Comparison of ENCODE assay signal across 8 cellular contexts in the genomic region with DNA sequence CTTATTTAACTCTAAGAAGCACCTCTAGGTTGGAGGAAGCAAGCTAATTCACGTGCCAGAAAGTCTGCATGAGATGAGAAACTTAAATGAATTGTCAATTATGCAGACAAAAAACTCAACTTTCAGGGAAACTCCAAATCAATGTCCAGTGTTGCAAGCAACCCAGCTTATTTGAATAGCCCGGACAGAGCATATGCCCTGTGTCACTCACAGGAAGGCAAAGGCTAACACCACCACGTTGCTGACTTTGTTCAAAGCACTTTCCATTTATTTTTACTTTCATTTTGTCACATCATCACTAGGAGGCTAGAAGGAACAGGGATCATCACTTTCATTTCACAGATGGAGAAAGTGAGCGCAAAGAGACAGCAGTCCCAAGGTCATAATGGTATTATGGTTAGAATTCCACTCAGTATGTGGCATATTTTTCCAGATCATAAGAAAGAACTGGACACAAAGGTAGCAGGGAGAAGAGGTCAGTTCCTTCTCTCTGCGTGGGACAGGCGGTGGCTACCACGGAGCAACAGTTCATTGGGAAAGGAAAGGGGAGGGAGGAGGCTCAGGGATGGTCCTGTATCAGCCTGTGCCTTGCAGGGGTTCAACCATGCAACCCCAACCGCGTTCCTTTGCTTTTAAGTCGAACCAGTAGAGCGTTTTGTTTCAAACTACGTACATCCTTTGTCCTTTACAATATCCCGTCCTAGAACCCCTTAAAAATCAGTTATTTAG. TPM values are rescaled to one million over a fixed set of nuclear protein-coding genes. Genes with fewer than 3 reads are reported as not detected.
DNase-seq lines count a peak whose midpoint lies in the region; ATAC-seq, FAIRE-seq and TF ChIP-seq lines count a peak whose summit lies in the region.

No MANE protein-coding gene starts in this region.

- H3K27me3 Mint-ChIP-seq in WTC11 (ENCODE audit: low read depth): peaks cover 45% of the 10 kb centered on the region

- peak overlapping the region; percentile 89 for H3K4me3 Mint-ChIP-seq in WTC11

- no peaks in the 10 kb centered on the region for H3K9me3 Mint-ChIP-seq in WTC11

- DNase-seq in A549 (ENCODE audit: low read depth in 1 of 2, low spot score in 1 of 2) (peak; percentile 26 to 49), GM10248 (ENCODE audit: extremely low spot score) (peak; percentile 67), WTC11 (ENCODE audit: low spot score) (no peak), foreskin fibroblast (peak; percentile 50 to 73), neuronal stem cell (ENCODE audit: low spot score) (no peak), NCI-H748 (lab: John Stamatoyannopoulos, UW; ENCODE audit: unreplicated experiment) (no peak), NCI-H1092 (lab: John Stamatoyannopoulos, UW) (no peak)

- peak overlapping the region; percentile 85 for H2AFZ ChIP-seq in neuronal stem cell (ENCODE audit: low read length)

- H3K4me1 ChIP-seq in A549 (peaks cover 42% of the 10 kb centered on the region), neuronal stem cell (ENCODE audit: control insufficient read depth in 2 of 2, insufficient read depth in 1 of 2, low read depth in 1 of 2, low read length in 2 of 2) (peaks cover 24 to 35% of the 10 kb centered on the region in 2 donors)

- H2AK5ac ChIP-seq in neuronal stem cell (ENCODE audit: low read depth, low read length): no peak overlapping the region

- no peak for TF ChIP-seq EP300 in A549 (IDR thresholded peaks at IDR 0.05)

- H3K14ac ChIP-seq in neuronal stem cell (ENCODE audit: low read length): no peak overlapping the region

- H3K4me3 ChIP-seq in A549 (peak overlapping the region; percentile 81), foreskin fibroblast (ENCODE audit: low read depth in 1 of 2, low read length in 2 of 2) (peak overlapping the region; percentile 70 to 87), neuronal stem cell (ENCODE audit: low read length in 2 of 2) (peak overlapping the region; percentile 50 to 87)

- no peak overlapping the region for H2BK12ac ChIP-seq in neuronal stem cell (ENCODE audit: low read length)

- no peak for TF ChIP-seq RAD21 in A549 (conservative IDR thresholded peaks at IDR 0.05 in 1 of 2, IDR thresholded peaks at IDR 0.05 in 1 of 2)

- H4K8ac ChIP-seq in neuronal stem cell (ENCODE audit: low read depth, low read length): no peak overlapping the region

- H3K23ac ChIP-seq in neuronal stem cell (ENCODE audit: low read depth, low read length, poor library complexity): no peak overlapping the region

- peaks cover 61% of the 10 kb centered on the region for H3K4me1 Mint-ChIP-seq in WTC11

- no peak overlapping the region for H3K27ac Mint-ChIP-seq in WTC11

- TF ChIP-seq CTCF in A549 (IDR thresholded peaks at IDR 0.05) (no peak), GM10248 (IDR thresholded peaks at IDR 0.05; ENCODE audit: control extremely low read depth, extremely low read depth, low read depth, missing control alignments) (no peak), WTC11 (IDR thresholded peaks at IDR 0.05) (no peak), foreskin fibroblast (IDR thresholded peaks at IDR 0.05; ENCODE audit: low read depth, low read length) (no peak)

- TF ChIP-seq POLR2A in A549 (IDR thresholded peaks at IDR 0.05; ENCODE audit: low read length): no peak

- peak overlapping the region; percentile 83 to 89 for H3K27ac ChIP-seq in A549
- H3K27ac ChIP-seq in neuronal stem cell (replicated peaks; ENCODE audit: low read length): no peak overlapping the region

- H3K36me3 ChIP-seq in neuronal stem cell (replicated peaks in 1 of 2; ENCODE audit: control insufficient read depth in 2 of 2, insufficient read depth in 2 of 2, low read length in 2 of 2): peaks cover 0 to 7% of the 10 kb centered on the region in 2 donors

- no peak overlapping the region for H2BK120ac ChIP-seq in neuronal stem cell (ENCODE audit: low read depth, low read length)

- H3K79me1 ChIP-seq in neuronal stem cell (ENCODE audit: low read depth, low read length): no peaks in the 10 kb centered on the region

- H3K4me2 ChIP-seq in A549 (peak overlapping the region; percentile 99), neuronal stem cell (ENCODE audit: insufficient read depth, low read length, poor library complexity, severe bottlenecking) (peak overlapping the region; percentile 81)

- no peak overlapping the region for H2BK15ac ChIP-seq in neuronal stem cell (ENCODE audit: low read length)

- H4K91ac ChIP-seq in neuronal stem cell (ENCODE audit: low read depth, low read length, poor library complexity): no peak overlapping the region

- WGBS in A549 (ENCODE audit: missing lambda C conversion rate): 9% methylated on average over 13 of the region's 13 CpGs
- no CpG with 5 or more reads among the region's 13 CpGs for WGBS in neuronal stem cell (ENCODE audit: extremely low coverage in 2 of 2, insufficient read length in 2 of 2, insufficient replicate concordance in 1 of 2), 2 donors

- H3K9me3 ChIP-seq in A549: no peaks in the 10 kb centered on the region
- H3K9me3 ChIP-seq in neuronal stem cell (replicated peaks in 1 of 2; ENCODE audit: control insufficient read depth in 2 of 2, insufficient read depth in 1 of 2, low read depth in 1 of 2, low read length in 2 of 2): no peaks in the 10 kb centered on the region

- no peak for FAIRE-seq in A549 (lab: Jason Lieb, UNC)

- no peak overlapping the region for H3K18ac ChIP-seq in neuronal stem cell (ENCODE audit: low read length)

- CTCF ChIA-PET in A549 (lab: Yijun Ruan, JAX) (interaction anchor here (0.7 kb wide), 1 partner anchor 384 kb away, joined by 3 read pairs; no protein-coding TSS in a partner anchor), GM10248 (lab: Yijun Ruan, JAX) (no interaction called here), WTC11 (lab: Charles Lee) (no interaction called here)

- ATAC-seq in A549 (peak; percentile 46 to 69; a peak in 4 of 6 replicates), HG03565 (IDR thresholded peaks at IDR 0.05; ENCODE audit: unreplicated experiment) (peak; percentile 31), WTC11 (no peak)

- POLR2A ChIA-PET in A549 (lab: Yijun Ruan, JAX): interaction anchor here (1.0 kb wide), 1 partner anchor 9 kb away, joined by 4 read pairs; no protein-coding TSS in a partner anchor
- POLR2A ChIA-PET in GM10248 (lab: Yijun Ruan, JAX): no interaction called here
- POLR2A ChIA-PET in WTC11 (lab: Charles Lee): no interaction called here

- H3K27me3 ChIP-seq in neuronal stem cell (ENCODE audit: control insufficient read depth in 3 of 3, insufficient read depth in 3 of 3, low read depth in 1 of 3, low read length in 3 of 3): peaks cover 0 to 16% (median 6%) of the 10 kb centered on the region in 3 experiments

- no peak overlapping the region for H2BK5ac ChIP-seq in neuronal stem cell (ENCODE audit: low read length)

- H3K36me3 Mint-ChIP-seq in WTC11: no peaks in the 10 kb centered on the region

- no peak overlapping the region for H3K4ac ChIP-seq in neuronal stem cell (ENCODE audit: low read length)

- no peak overlapping the region for H3K9ac ChIP-seq in neuronal stem cell (ENCODE audit: low read depth, low read length, poor library complexity)

TF ChIP-seq in A549, 52 proteins besides CTCF, POLR2A, EP300 and RAD21:
- TF ChIP-seq, protein P1, sequence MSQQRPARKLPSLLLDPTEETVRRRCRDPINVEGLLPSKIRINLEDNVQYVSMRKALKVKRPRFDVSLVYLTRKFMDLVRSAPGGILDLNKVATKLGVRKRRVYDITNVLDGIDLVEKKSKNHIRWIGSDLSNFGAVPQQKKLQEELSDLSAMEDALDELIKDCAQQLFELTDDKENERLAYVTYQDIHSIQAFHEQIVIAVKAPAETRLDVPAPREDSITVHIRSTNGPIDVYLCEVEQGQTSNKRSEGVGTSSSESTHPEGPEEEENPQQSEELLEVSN (IDR thresholded peaks at IDR 0.05; ENCODE audit: borderline replicate concordance, low read depth): no peak
- TF ChIP-seq BCL3 (IDR thresholded peaks at IDR 0.05): no peak
TF ChIP-seq in A549: peak in this region for 0.

TF ChIP-seq in WTC11, 78 proteins besides CTCF, POLR2A, EP300 and RAD21 (continues in another document):
- TF ChIP-seq NR2C2 (CRISPR knock-in tag; IDR thresholded peaks at IDR 0.05): no peak
- TF ChIP-seq GABPB1 (CRISPR knock-in tag; IDR thresholded peaks at IDR 0.05): no peak
- no peak for TF ChIP-seq ETV6 (CRISPR knock-in tag; IDR thresholded peaks at IDR 0.05)
- TF ChIP-seq, protein P2, sequence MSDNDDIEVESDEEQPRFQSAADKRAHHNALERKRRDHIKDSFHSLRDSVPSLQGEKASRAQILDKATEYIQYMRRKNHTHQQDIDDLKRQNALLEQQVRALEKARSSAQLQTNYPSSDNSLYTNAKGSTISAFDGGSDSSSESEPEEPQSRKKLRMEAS (CRISPR knock-in tag; IDR thresholded peaks at IDR 0.05): no peak

RNA-seq across cellular contexts. Expression of gene HEG1, which starts 1.2 kb away (rescaled TPM):
- 5.4 and 7.9 TPM in 2 replicates for polyA plus RNA-seq in A549 (2011; rRNA removed)
- 2.7 and 3.8 TPM in 2 replicates for polyA plus RNA-seq in A549 (2012; cell fraction: cytosol; rRNA removed)
- 4.4 and 5.4 TPM in 2 replicates for polyA plus RNA-seq in A549 (2012; cell fraction: nucleus; rRNA removed)
- polyA plus RNA-seq in A549 (2017; fragmentation: RNase III; extraction: RNeasy Plus Mini Kit Qiagen cat#74134 plus additional on column Dnase treatment): 5.6 to 6.6 TPM (median 5.9 TPM) in 3 replicates
- 8.3 and 13.1 TPM in 2 replicates for polyA minus RNA-seq in A549 (2011; rRNA and poly(A)+ RNA removed)
- 7.9 to 14.6 TPM (median 8.7 TPM) in 3 replicates for total RNA-seq in WTC11 (2021)
- polyA plus RNA-seq in neuronal stem cell (2013, experiment 1 of 2): 10.1 TPM
- 9.8 TPM for polyA plus RNA-seq in neuronal stem cell (2013, experiment 2 of 2)

Comparison
In these comparisons a context has a peak if more than half of its experiments do, and no peak if none do; other contexts are left out.
1. DNase-seq: peak in A549 (2 of 2), GM10248 (single experiment) and foreskin fibroblast (2 of 2); none in WTC11 (single experiment), neuronal stem cell (single experiment), NCI-H748 (single experiment) and NCI-H1092 (single experiment).
2. Peak in every context shown above with its lines, with median percentiles within 50 percentile points of each other: H3K4me3 ChIP-seq.